9 cellular contexts compared by ENCODE assay signal in genomic region chr5:134100283-134101011, GRCh38. TPM values are rescaled to one million over a fixed set of nuclear protein-coding genes. Genes with fewer than 3 reads are reported as not detected.
A peak's percentile ranks its signal among the peaks of the same experiment; 100 is the strongest.
DNase-seq lines count a peak whose midpoint lies in the region; ATAC-seq and TF ChIP-seq lines count a peak whose summit lies in the region.
"Had no signal": no experiment of that assay in that cellular context is flagged by ENCODE, and none has a peak within 500 bp of the region (broad histone marks: within the 10 kb centered on the region; RNA-seq: fewer than 3 reads in every experiment).

No MANE protein-coding gene starts in this region.

- H3K9me3 Mint-ChIP-seq in osteocyte (ENCODE audit: unreplicated experiment) = no peaks in the 10 kb centered on the region

- H3K36me3 ChIP-seq in body of pancreas (replicated peaks in 1 of 2; ENCODE audit: insufficient read depth in 1 of 2, low read depth in 2 of 2) = no peaks in the 10 kb centered on the region
- H3K36me3 ChIP-seq: cardiac muscle cell had no signal

- no peaks in the 10 kb centered on the region for H3K36me3 Mint-ChIP-seq in osteocyte (ENCODE audit: unreplicated experiment)

- DNase-seq in T-helper 9 cell = peak; percentile 72
- no peak for DNase-seq in body of pancreas
- DNase-seq in skeletal muscle cell (ENCODE audit: low read depth) = peak; percentile 37
- DNase-seq in NCI-H345 treated with DMSO at 0.1 percent for 48 hours (lab: John Stamatoyannopoulos, UW; ENCODE audit: unreplicated experiment) = no peak
- no peak for DNase-seq in AML-193 (lab: John Stamatoyannopoulos, UW)
- DNase-seq in osteocyte (ENCODE audit: extremely low spot score, unreplicated experiment) = no peak

- H3K27me3 Mint-ChIP-seq in osteocyte (ENCODE audit: unreplicated experiment) = peaks cover 9% of the 10 kb centered on the region

- no peaks in the 10 kb centered on the region for H3K27me3 ChIP-seq in body of pancreas
- H3K27me3 ChIP-seq: cardiac muscle cell had no signal

- H3K4me3 ChIP-seq in body of pancreas (no peak overlapping the region), skeletal muscle cell (ENCODE audit: low read depth, low read length) (no peak overlapping the region)
- H3K4me3 ChIP-seq: cardiac muscle cell had no signal

- 76 to 84% methylated on average over 9 of the region's 9 CpGs for WGBS in body of pancreas, 2 donors

- peaks cover 11% of the 10 kb centered on the region for H3K4me1 Mint-ChIP-seq in osteocyte (ENCODE audit: unreplicated experiment)

- no peak overlapping the region for H3K27ac Mint-ChIP-seq in osteocyte (ENCODE audit: unreplicated experiment)

- intact Hi-C loops in body of pancreas (cut with DNase I) = no loop called here

- H3K4me1 ChIP-seq in body of pancreas = no peaks in the 10 kb centered on the region

- in situ Hi-C loops in GM18951 (cut with MboI; ENCODE audit: low sequenced_read_pairs, unreplicated experiment) = no loop called here

- peak; percentile 69 for ATAC-seq in HG03060 (IDR thresholded peaks at IDR 0.05; ENCODE audit: low read depth, unreplicated experiment)
- ATAC-seq in body of pancreas = peak; percentile 20

- no peak for TF ChIP-seq CTCF in body of pancreas (IDR thresholded peaks at IDR 0.05)
- TF ChIP-seq CTCF in osteocyte (IDR thresholded peaks at IDR 0.05) = no peak

- no peak overlapping the region for H3K27ac ChIP-seq in body of pancreas
- H3K27ac ChIP-seq: cardiac muscle cell had no signal

- H3K4me3 Mint-ChIP-seq in osteocyte (ENCODE audit: unreplicated experiment) = no peak overlapping the region

- TF ChIP-seq POLR2A in GM18951 (IDR thresholded peaks at IDR 0.05; ENCODE audit: extremely low read depth, insufficient read depth, insufficient read length) = peak; percentile 42
- no peak for TF ChIP-seq POLR2A in body of pancreas (IDR thresholded peaks at IDR 0.05)

- H3K9me3 ChIP-seq in body of pancreas = no peaks in the 10 kb centered on the region

RNA-seq across cellular contexts. Expression of gene TCF7, which starts 14.0 kb away (rescaled TPM):
- total RNA-seq in body of pancreas (1 to 10 TPM; 6.3 to 9.1 TPM), osteocyte (0.57 and 0.67 TPM in 2 replicates)

Comparison
In these comparisons a context has a peak if more than half of its experiments do, and no peak if none do; other contexts are left out.
1. DNase-seq: peak in T-helper 9 cell (single experiment) and skeletal muscle cell (single experiment); none in body of pancreas (0 of 4), NCI-H345 treated with DMSO at 0.1 percent for 48 hours (single experiment), AML-193 (0 of 2) and osteocyte (single experiment).